8 cellular contexts compared by ENCODE assay signal in genomic region chr5:177022386-177023246, GRCh38. TPM values are rescaled to one million over a fixed set of nuclear protein-coding genes. Genes with fewer than 3 reads are reported as not detected.
DNase-seq lines count a peak whose midpoint lies in the region; ATAC-seq and TF ChIP-seq lines count a peak whose summit lies in the region.

ZNF346 (plus strand) TSS chr5:177022696; CDS start chr5:177022739, 43 bp downstream.

- peak within 1 kb of the TSS; percentile 65 to 81 for H3K4me3 ChIP-seq in DND-41 (ENCODE audit: low read depth in 1 of 2, low read length in 2 of 2)

- peak; percentile 93 for DNase-seq in DND-41
- peak; percentile 86 for DNase-seq in LHCN-M2 (ENCODE audit: low read depth)
- DNase-seq in RKO (ENCODE audit: low spot score), result peak; percentile 93
- peak; percentile 82 for DNase-seq in activated T-helper 1 cell treated with Interleukin-2 at 50 U/mL for 16 hours (ENCODE audit: low read depth)
- DNase-seq in fibroblast of gingiva (ENCODE audit: low read depth), result peak; percentile 89
- peak; percentile 89 for DNase-seq in naive B cell
- DNase-seq in stimulated activated effector memory CD8-positive, alpha-beta T cell treated with anti-CD3 and anti-CD28 coated beads, Interleukin-12 subunit alpha, Interleukin-12 subunit beta, amount 100 ng/mL, for 72 hours (ENCODE audit: low spot score in 2 of 2), result peak; percentile 89 to 93

- H3K4me1 Mint-ChIP-seq in naive B cell, result peaks cover 37 to 41% (median 38%) of the 10 kb centered on the region in 3 donors
- H3K4me1 Mint-ChIP-seq in stimulated activated effector memory CD8-positive, alpha-beta T cell treated with anti-CD3 and anti-CD28 coated beads, Interleukin-12 subunit alpha, Interleukin-12 subunit beta, amount 100 ng/mL, for 72 hours, result peaks cover 39% of the 10 kb centered on the region

- peaks cover 0 to 4% of the 10 kb centered on the region in 2 donors for H3K36me3 Mint-ChIP-seq in naive B cell
- H3K36me3 Mint-ChIP-seq in stimulated activated effector memory CD8-positive, alpha-beta T cell treated with anti-CD3 and anti-CD28 coated beads, Interleukin-12 subunit alpha, Interleukin-12 subunit beta, amount 100 ng/mL, for 72 hours, result peaks cover 43% of the 10 kb centered on the region

- no peaks in the 10 kb centered on the region; the same call in 1 of the 2 replicates for H4K20me1 ChIP-seq in DND-41 (ENCODE audit: insufficient read depth, low read length)

- peaks cover 70% of the 10 kb centered on the region for H3K79me2 ChIP-seq in DND-41 (ENCODE audit: insufficient read depth, low read length)

- no peaks in the 10 kb centered on the region for H3K9me3 Mint-ChIP-seq in naive B cell
- no peaks in the 10 kb centered on the region for H3K9me3 Mint-ChIP-seq in stimulated activated effector memory CD8-positive, alpha-beta T cell treated with anti-CD3 and anti-CD28 coated beads, Interleukin-12 subunit alpha, Interleukin-12 subunit beta, amount 100 ng/mL, for 72 hours

- H3K27me3 Mint-ChIP-seq in naive B cell, result no peaks in the 10 kb centered on the region

- peaks cover 39% of the 10 kb centered on the region for H3K4me1 ChIP-seq in DND-41 (ENCODE audit: insufficient read depth, low read length)

- no peaks in the 10 kb centered on the region for H3K9me3 ChIP-seq in DND-41 (ENCODE audit: insufficient read depth, low read length, severe bottlenecking)

- H3K4me3 Mint-ChIP-seq in naive B cell, result peak within 1 kb of the TSS; percentile 94 to 100 (median 98)
- H3K4me3 Mint-ChIP-seq in stimulated activated effector memory CD8-positive, alpha-beta T cell treated with anti-CD3 and anti-CD28 coated beads, Interleukin-12 subunit alpha, Interleukin-12 subunit beta, amount 100 ng/mL, for 72 hours, result peak within 1 kb of the TSS; percentile 99

- H3K9ac ChIP-seq in DND-41 (ENCODE audit: low read depth, low read length), result peak within 1 kb of the TSS; percentile 94

- peaks cover 23% of the 10 kb centered on the region for H3K36me3 ChIP-seq in DND-41 (ENCODE audit: insufficient read depth, low read length)

- ATAC-seq in DND-41 (ENCODE audit: insufficient read depth, low read depth) (peak; percentile 97), GM21825 (IDR thresholded peaks at IDR 0.05; ENCODE audit: unreplicated experiment) (peak; percentile 91), naive B cell (ENCODE audit: low read depth in 2 of 2) (peak; percentile 95 to 96)
- peak; percentile 96 for ATAC-seq in stimulated activated effector memory CD8-positive, alpha-beta T cell treated with anti-CD3 and anti-CD28 coated beads, Interleukin-12 subunit alpha, Interleukin-12 subunit beta, amount 100 ng/mL, for 72 hours

- H3K27me3 ChIP-seq in DND-41 (ENCODE audit: insufficient read depth, low read length, poor library complexity), result no peaks in the 10 kb centered on the region

- H3K27ac Mint-ChIP-seq in naive B cell, result peak within 1 kb of the TSS; percentile 94 to 99 (median 98)
- H3K27ac Mint-ChIP-seq in stimulated activated effector memory CD8-positive, alpha-beta T cell treated with anti-CD3 and anti-CD28 coated beads, Interleukin-12 subunit alpha, Interleukin-12 subunit beta, amount 100 ng/mL, for 72 hours, result peak within 1 kb of the TSS; percentile 99

- TF ChIP-seq CTCF in DND-41 (IDR thresholded peaks at IDR 0.05; ENCODE audit: borderline replicate concordance, extremely low read depth, low read length, poor library complexity, severe bottlenecking), result peak; percentile 51

- H3K27ac ChIP-seq in DND-41 (ENCODE audit: low read length), result peak within 1 kb of the TSS; percentile 90

- peak within 1 kb of the TSS; percentile 97 for H2AFZ ChIP-seq in DND-41 (ENCODE audit: low read depth, low read length)

- H3K4me2 ChIP-seq in DND-41 (ENCODE audit: insufficient read depth, low read length), result peak within 1 kb of the TSS; percentile 82

RNA-seq across cellular contexts. Expression of gene ZNF346, which starts in this region (rescaled TPM):
- 7.1 and 9.1 TPM in 2 replicates for total RNA-seq in LHCN-M2 (2014; rRNA removed)
- 7.9 TPM for polyA plus RNA-seq in LHCN-M2 (2012)
- polyA plus RNA-seq in naive B cell (ENCODE audit: low read depth in 6 of 6), result 10 to 100 TPM; 12.3 to 23.2 (median 16.5) TPM

Comparison
In these comparisons a context has a peak if more than half of its experiments do, and no peak if none do; other contexts are left out.
1. Peak in every context shown above with its lines: DNase-seq, ATAC-seq, H3K4me3 ChIP-seq and H3K27ac ChIP-seq.